In genomic region chr15:70703066-70703465, GRCh38 we compare ENCODE assay signal across 15 cellular contexts.
DNase-seq lines count a peak whose midpoint lies in the region; ATAC-seq, FAIRE-seq and TF ChIP-seq lines count a peak whose summit lies in the region.
"Had no signal": no experiment of that assay in that cellular context is flagged by ENCODE, and none has a peak within 500 bp of the region (broad histone marks: within the 10 kb centered on the region; RNA-seq: fewer than 3 reads in every experiment).

No MANE protein-coding gene starts in this region.

- 0 out of 22 replicates have a peak overlapping the region, but pooled peaks of 1 of the 11 experiments have one; percentile 39 for H3K27ac ChIP-seq in BLaER1 treated with 17β-estradiol and CSF1 and Interleukin-3, amounts not matched to agents 10 nM and 100 nM
- H3K27ac ChIP-seq in SK-N-MC (peak overlapping the region; percentile 93), hepatocyte (peak overlapping the region; percentile 68)
- H3K27ac ChIP-seq: neutrophil had no signal

- no peaks in the 10 kb centered on the region for H3K9me2 ChIP-seq in hepatocyte (replicated peaks; ENCODE audit: insufficient read depth)

- no peak overlapping the region for H3K9ac ChIP-seq in BLaER1 treated with 17β-estradiol and CSF1 and Interleukin-3, amounts not matched to agents 10 nM and 100 nM
- H3K9ac ChIP-seq in SK-N-MC (ENCODE audit: insufficient read length) (peak overlapping the region; percentile 60), skeletal muscle satellite cell (ENCODE audit: low read depth, low read length) (peak overlapping the region; percentile 49)

- 57% methylated on average over 2 of the region's 2 CpGs for WGBS in hepatocyte (ENCODE audit: low lambda C conversion rate, missing lambda C conversion rate)

- H3K79me2 ChIP-seq in hepatocyte = peaks cover 55% of the 10 kb centered on the region

- ATAC-seq in GM21825 (IDR thresholded peaks at IDR 0.05; ENCODE audit: unreplicated experiment) (no peak), omental fat pad (ENCODE audit: low FRiP score) (no peak)

- TF ChIP-seq CTCF in hepatocyte (IDR thresholded peaks at IDR 0.05; ENCODE audit: poor library complexity) = no peak
- no peak for TF ChIP-seq CTCF in omental fat pad (IDR thresholded peaks at IDR 0.05)

- no peaks in the 10 kb centered on the region; a peak in 1 of 22 replicates for H3K27me3 ChIP-seq in BLaER1 treated with 17β-estradiol and CSF1 and Interleukin-3, amounts not matched to agents 10 nM and 100 nM
- H3K27me3 ChIP-seq in hepatocyte (no peaks in the 10 kb centered on the region), skeletal muscle satellite cell (ENCODE audit: control insufficient read depth, insufficient read depth, low read length) (no peaks in the 10 kb centered on the region)

- no peaks in the 10 kb centered on the region; a peak in 1 of 22 replicates for H3K36me3 ChIP-seq in BLaER1 treated with 17β-estradiol and CSF1 and Interleukin-3, amounts not matched to agents 10 nM and 100 nM
- no peaks in the 10 kb centered on the region for H3K36me3 ChIP-seq in SK-N-MC (ENCODE audit: insufficient read depth, low read length)
- no peaks in the 10 kb centered on the region for H3K36me3 ChIP-seq in hepatocyte (replicated peaks; ENCODE audit: insufficient read depth, low read depth)
- H3K36me3 ChIP-seq in skeletal muscle satellite cell (ENCODE audit: insufficient read depth, low read length) = peaks cover 23% of the 10 kb centered on the region
- H3K36me3 ChIP-seq: neutrophil had no signal

- H3K4me1 ChIP-seq in BLaER1 treated with 17β-estradiol and CSF1 and Interleukin-3, amounts not matched to agents 10 nM and 100 nM = peaks cover 21 to 38% (median 25%) of the 10 kb centered on the region in 10 experiments
- H3K4me1 ChIP-seq in hepatocyte (ENCODE audit: insufficient read depth) = peaks cover 29% of the 10 kb centered on the region
- H3K4me1 ChIP-seq in skeletal muscle satellite cell (ENCODE audit: control insufficient read depth, insufficient read depth, low read length) = peaks cover 57% of the 10 kb centered on the region

- peak overlapping the region; percentile 0 to 80 (median 32); a peak in 17 of 22 replicates for H3K4me2 ChIP-seq in BLaER1 treated with 17β-estradiol and CSF1 and Interleukin-3, amounts not matched to agents 10 nM and 100 nM
- H3K4me2 ChIP-seq in hepatocyte (peak overlapping the region; percentile 73), skeletal muscle satellite cell (ENCODE audit: low read length) (peak overlapping the region; percentile 77)

- in situ Hi-C loops in KBM-7 (cut with MboI; ENCODE audit: low pct_unique_long_range_greater_than_20kb, low sequenced_read_pairs) = no loop called here

- H3K4me3 ChIP-seq in BLaER1 treated with 17β-estradiol and CSF1 and Interleukin-3, amounts not matched to agents 10 nM and 100 nM = no peak overlapping the region
- peak overlapping the region; percentile 80 for H3K4me3 ChIP-seq in SK-N-MC
- no peak overlapping the region for H3K4me3 ChIP-seq in hepatocyte
- H3K4me3 ChIP-seq in skeletal muscle satellite cell (ENCODE audit: low read length) = no peak overlapping the region

- H3K9me3 ChIP-seq in BLaER1 treated with 17β-estradiol and CSF1 and Interleukin-3, amounts not matched to agents 10 nM and 100 nM (replicated peaks in 1 of 11) = peaks cover 6 to 15% (median 7%) of the 10 kb centered on the region in 11 experiments; a peak in 18 of 22 replicates
- H3K9me3 ChIP-seq in SK-N-MC (ENCODE audit: low read depth, low read length) = no peaks in the 10 kb centered on the region
- H3K9me3 ChIP-seq in hepatocyte (ENCODE audit: low read depth) = no peaks in the 10 kb centered on the region
- no peaks in the 10 kb centered on the region for H3K9me3 ChIP-seq in skeletal muscle satellite cell (replicated peaks; ENCODE audit: low read length)
- H3K9me3 ChIP-seq: neutrophil had no signal

- no peak for DNase-seq in SK-N-MC (ENCODE audit: low read depth, low spot score)
- DNase-seq in hepatocyte (ENCODE audit: low spot score) = no peak
- no peak for DNase-seq in KBM-7
- no peak for DNase-seq in omental fat pad (ENCODE audit: low spot score)
- no peak for DNase-seq in RCC 7860 (ENCODE audit: low spot score)
- DNase-seq: activated CD4-positive, alpha-beta T cell treated with anti-CD3 and anti-CD28 coated beads for 1 hour; activated T-cell treated with anti-CD3 and anti-CD28 coated beads for 4 hours; DMS79 treated with DMSO at 0.1 percent for 48 hours; stimulated activated CD4-positive, alpha-beta T cell treated with anti-CD3 and anti-CD28 coated beads, Interleukin-15, amount 100 ng/mL, for 24 hours had no signal

- H2AFZ ChIP-seq in hepatocyte = no peak overlapping the region

- no peaks in the 10 kb centered on the region for H4K20me1 ChIP-seq in BLaER1 treated with 17β-estradiol and CSF1 and Interleukin-3, amounts not matched to agents 10 nM and 100 nM
- no peaks in the 10 kb centered on the region for H4K20me1 ChIP-seq in hepatocyte (ENCODE audit: insufficient read depth, poor library complexity, severe bottlenecking)

- no peak for FAIRE-seq in RCC 7860 (lab: Jason Lieb, UNC)
- FAIRE-seq: H1, urothelium cell line had no signal

Comparison
In these comparisons a context has a peak if more than half of its experiments do, and no peak if none do; other contexts are left out.
1. H3K9ac ChIP-seq: peak in SK-N-MC (single experiment) and skeletal muscle satellite cell (single experiment); none in BLaER1 treated with 17β-estradiol and CSF1 and Interleukin-3, amounts not matched to agents 10 nM and 100 nM (0 of 11).
2. Peak in every context shown above with its lines, with median percentiles within 50 percentile points of each other: H3K4me2 ChIP-seq.